9 cellular contexts compared by ENCODE assay signal in genomic region chr11:122069946-122070345, GRCh38. TPM values are rescaled to one million over a fixed set of nuclear protein-coding genes. Genes with fewer than 3 reads are reported as not detected.
DNase-seq lines count a peak whose midpoint lies in the region; ATAC-seq and TF ChIP-seq lines count a peak whose summit lies in the region.
"Had no signal": no experiment of that assay in that cellular context is flagged by ENCODE, and none has a peak within 500 bp of the region (broad histone marks: within the 10 kb centered on the region; RNA-seq: fewer than 3 reads in every experiment).

No MANE protein-coding gene starts in this region.

- DNase-seq in DMS53 treated with DMSO at 0.1 percent for 48 hours (lab: John Stamatoyannopoulos, UW; ENCODE audit: unreplicated experiment) (peak; percentile 53), NAMALWA (ENCODE audit: low spot score) (peak; percentile 18), kidney epithelial cell (ENCODE audit: low read depth) (peak; percentile 82), uterus (peak; percentile 23 to 54)
- DNase-seq in stimulated activated CD4-positive, alpha-beta T cell treated with anti-CD3 and anti-CD28 coated beads, Interleukin-2, amount 100 ng/mL, for 48 hours, result no peak

- peaks cover 8 to 15% (median 15%) of the 10 kb centered on the region in 5 experiments for H3K9me3 Mint-ChIP-seq in brain

- TF ChIP-seq CTCF in brain (conservative IDR thresholded peaks at IDR 0.05) (no peak), kidney epithelial cell (IDR thresholded peaks at IDR 0.05; ENCODE audit: insufficient read depth, low read length, poor library complexity, severe bottlenecking) (no peak), uterus (IDR thresholded peaks at IDR 0.05) (no peak)

- peaks cover 63% of the 10 kb centered on the region for H3K4me1 Mint-ChIP-seq in brain

- no peaks in the 10 kb centered on the region for H3K9me3 ChIP-seq in uterus

- no peaks in the 10 kb centered on the region for H3K27me3 Mint-ChIP-seq in brain

- H3K4me1 ChIP-seq in uterus, result no peaks in the 10 kb centered on the region

- H3K27ac Mint-ChIP-seq in brain, result peak overlapping the region; percentile 87 to 96 (median 92)

- intact Hi-C loops in uterus (cut with DNase I; ENCODE audit: low total_unique reads), result no loop called here

- H3K4me3 Mint-ChIP-seq in brain, result peak overlapping the region; percentile 74 to 87 (median 76)

- H3K36me3 Mint-ChIP-seq in brain, result peaks cover 22% of the 10 kb centered on the region

- H3K27me3 ChIP-seq in kidney epithelial cell (ENCODE audit: control insufficient read depth, insufficient read depth, low read length) (no peaks in the 10 kb centered on the region), uterus (no peaks in the 10 kb centered on the region)

- ATAC-seq in GM18511 (IDR thresholded peaks at IDR 0.05; ENCODE audit: unreplicated experiment) (no peak), GM18868 (IDR thresholded peaks at IDR 0.05; ENCODE audit: unreplicated experiment) (no peak)

- H3K36me3 ChIP-seq in kidney epithelial cell (ENCODE audit: control insufficient read depth, insufficient read depth, low read length) (no peaks in the 10 kb centered on the region), uterus (no peaks in the 10 kb centered on the region)

- no peak overlapping the region for H3K4me3 ChIP-seq in kidney epithelial cell (ENCODE audit: low read depth, low read length)
- no peak overlapping the region for H3K4me3 ChIP-seq in uterus

- H3K27ac ChIP-seq in uterus, result no peak overlapping the region

- no peak for TF ChIP-seq POLR2A in uterus (IDR thresholded peaks at IDR 0.05)

RNA-seq across cellular contexts. Expression of gene BLID, which starts 46.1 kb away (rescaled TPM):
- not detected for polyA plus RNA-seq in brain (ENCODE audit: insufficient read depth, low read depth, low replicate concordance)
- total RNA-seq in kidney epithelial cell (not detected in 2 replicates), uterus (10 to 100 TPM in 1 of 4 donors, 1 to 10 TPM in 2, under 1 TPM in 1; 0.77 to 14.0 (median 4.3) TPM)
- total RNA-seq: H1 had no signal
- polyA plus RNA-seq: H1 had no signal

Comparison
In these comparisons a context has a peak if more than half of its experiments do, and no peak if none do; other contexts are left out.
1. DNase-seq: peak in DMS53 treated with DMSO at 0.1 percent for 48 hours (single experiment), NAMALWA (single experiment), kidney epithelial cell (single experiment) and uterus (2 of 2); none in stimulated activated CD4-positive, alpha-beta T cell treated with anti-CD3 and anti-CD28 coated beads, Interleukin-2, amount 100 ng/mL, for 48 hours (0 of 2).